Comparison of ENCODE assay signal across 1 cellular context in genomic region chr17:7356072-7356549, GRCh38.
TF ChIP-seq lines count a peak whose summit lies in the region.

No MANE protein-coding gene starts in this region.

TF ChIP-seq in HEK293, 187 proteins besides CTCF, POLR2A, EP300 and RAD21 (continued from another document and continues in another):
- no peak for TF ChIP-seq ZNF26 (tag by site-specific recombination; IDR thresholded peaks at IDR 0.05)
- TF ChIP-seq ZSCAN5A (tag by site-specific recombination; IDR thresholded peaks at IDR 0.05), result no peak
- no peak for TF ChIP-seq ZNF704 (tag by site-specific recombination; IDR thresholded peaks at IDR 0.05)
- TF ChIP-seq ZNF350 (tag by site-specific recombination; IDR thresholded peaks at IDR 0.05), result no peak
- TF ChIP-seq ZNF596 (tag by site-specific recombination; IDR thresholded peaks at IDR 0.05), result no peak
- TF ChIP-seq ZBTB21 (tag by site-specific recombination; IDR thresholded peaks at IDR 0.05), result no peak
- TF ChIP-seq HOXC10 (CRISPR knock-in tag; IDR thresholded peaks at IDR 0.05), result no peak
- TF ChIP-seq KLF10 (tag by site-specific recombination; IDR thresholded peaks at IDR 0.05), result 0 out of 2 replicates have a peak, but pooled peaks have one; percentile 17
- peak; percentile 88 for TF ChIP-seq ZNF10 (tag by site-specific recombination; IDR thresholded peaks at IDR 0.05)
- peak; percentile 64; the same call in 1 of the 2 replicates for TF ChIP-seq ZNF600 (tag by site-specific recombination; IDR thresholded peaks at IDR 0.05)
- TF ChIP-seq ZNF140 (tag by site-specific recombination; IDR thresholded peaks at IDR 0.05), result no peak
- peak; percentile 55; the same call in 1 of the 2 replicates for TF ChIP-seq ZNF501 (tag by site-specific recombination; IDR thresholded peaks at IDR 0.05)
- TF ChIP-seq ZNF558 (tag by site-specific recombination; IDR thresholded peaks at IDR 0.05), result no peak
- no peak for TF ChIP-seq ZBTB6 (tag by site-specific recombination; IDR thresholded peaks at IDR 0.05)
- TF ChIP-seq ZNF16 (tag by site-specific recombination; IDR thresholded peaks at IDR 0.05; ENCODE audit: low read depth), result no peak
- TF ChIP-seq ZBTB1 (tag by site-specific recombination; IDR thresholded peaks at IDR 0.05), result no peak
- TF ChIP-seq MZF1 (tag by site-specific recombination; IDR thresholded peaks at IDR 0.05; ENCODE audit: borderline replicate concordance), result no peak
- TF ChIP-seq TSHZ1 (tag by site-specific recombination; IDR thresholded peaks at IDR 0.05; ENCODE audit: borderline replicate concordance), result no peak
- TF ChIP-seq ZNF654 (tag by site-specific recombination; IDR thresholded peaks at IDR 0.05; ENCODE audit: low read depth), result peak; percentile 85
- TF ChIP-seq ZNF521 (tag by site-specific recombination; IDR thresholded peaks at IDR 0.05), result no peak
- TF ChIP-seq TRIM28 (IDR thresholded peaks at IDR 0.05; ENCODE audit: borderline replicate concordance, low read length), result no peak
- no peak for TF ChIP-seq ZNF473 (tag by site-specific recombination; IDR thresholded peaks at IDR 0.05)
- 0 out of 2 replicates have a peak, but pooled peaks have one; percentile 21 for TF ChIP-seq ZNF580 (tag by site-specific recombination; IDR thresholded peaks at IDR 0.05)
- TF ChIP-seq GLIS2 (tag by site-specific recombination; IDR thresholded peaks at IDR 0.05), result peak; percentile 84
- no peak for TF ChIP-seq ZNF433 (tag by site-specific recombination; IDR thresholded peaks at IDR 0.05; ENCODE audit: low read depth)
- no peak for TF ChIP-seq ZBTB7A (tag by site-specific recombination; IDR thresholded peaks at IDR 0.05; ENCODE audit: low read depth)
- TF ChIP-seq ELK4 (IDR thresholded peaks at IDR 0.05; ENCODE audit: borderline replicate concordance, low read depth, low read length), result no peak
- no peak for TF ChIP-seq ZNF37A (tag by site-specific recombination; IDR thresholded peaks at IDR 0.05)
- no peak for TF ChIP-seq PRDM1 (tag by site-specific recombination; IDR thresholded peaks at IDR 0.05)
- TF ChIP-seq GLI2 (tag by site-specific recombination; IDR thresholded peaks at IDR 0.05; ENCODE audit: borderline replicate concordance, low read depth), result no peak
- peak; percentile 63 for TF ChIP-seq ZFP69B (tag by site-specific recombination; IDR thresholded peaks at IDR 0.05)
- TF ChIP-seq ZNF148 (tag by site-specific recombination; IDR thresholded peaks at IDR 0.05; ENCODE audit: borderline replicate concordance), result no peak
- no peak for TF ChIP-seq ZNF449 (tag by site-specific recombination; IDR thresholded peaks at IDR 0.05)
- TF ChIP-seq ZNF24 (tag by site-specific recombination; IDR thresholded peaks at IDR 0.05), result peak; percentile 53; the same call in 1 of the 2 replicates
- TF ChIP-seq ZNF221 (tag by site-specific recombination; IDR thresholded peaks at IDR 0.05; ENCODE audit: borderline replicate concordance), result no peak
- 0 out of 2 replicates have a peak, but pooled peaks have one; percentile 20 for TF ChIP-seq ZNF280D (tag by site-specific recombination; IDR thresholded peaks at IDR 0.05)
- TF ChIP-seq ZNF121 (tag by site-specific recombination; IDR thresholded peaks at IDR 0.05), result no peak
- TF ChIP-seq ZNF114 (tag by site-specific recombination; IDR thresholded peaks at IDR 0.05), result no peak
- TF ChIP-seq ZXDB (tag by site-specific recombination; IDR thresholded peaks at IDR 0.05), result no peak; the same call in 1 of the 2 replicates
- no peak for TF ChIP-seq ZNF530 (tag by site-specific recombination; IDR thresholded peaks at IDR 0.05; ENCODE audit: low read depth)
- no peak for TF ChIP-seq ZNF214 (tag by site-specific recombination; IDR thresholded peaks at IDR 0.05; ENCODE audit: borderline replicate concordance)
- TF ChIP-seq ZNF362 (tag by site-specific recombination; IDR thresholded peaks at IDR 0.05), result no peak
- no peak for TF ChIP-seq ZNF266 (tag by site-specific recombination; IDR thresholded peaks at IDR 0.05; ENCODE audit: low read depth)
- TF ChIP-seq KLF7 (tag by site-specific recombination; IDR thresholded peaks at IDR 0.05; ENCODE audit: borderline replicate concordance), result no peak; the same call in 1 of the 2 replicates
